Comparison of ENCODE assay signal across 13 cellular contexts in genomic region chr7:150586068-150586777, GRCh38. TPM values are rescaled to one million over a fixed set of nuclear protein-coding genes. Genes with fewer than 3 reads are reported as not detected.
DNase-seq lines count a peak whose midpoint lies in the region; ATAC-seq, FAIRE-seq and TF ChIP-seq lines count a peak whose summit lies in the region.
"Had no signal": no experiment of that assay in that cellular context is flagged by ENCODE, and none has a peak within 500 bp of the region (broad histone marks: within the 10 kb centered on the region; RNA-seq: fewer than 3 reads in every experiment).

No MANE protein-coding gene starts in this region.

- no peak overlapping the region for H3K27ac ChIP-seq in K562 (ENCODE audit: extremely low read depth, low read depth, low read length)
- H3K27ac ChIP-seq: C4-2B had no signal

- no peaks in the 10 kb centered on the region for H3K36me3 ChIP-seq in Loucy (ENCODE audit: insufficient read depth, low read length)
- no peaks in the 10 kb centered on the region for H3K36me3 ChIP-seq in K562 (ENCODE audit: control insufficient read depth, insufficient read depth, low read length)

- H2AFZ ChIP-seq in Loucy (ENCODE audit: low read length), result peak overlapping the region; percentile 86
- no peak overlapping the region for H2AFZ ChIP-seq in K562 (ENCODE audit: low read depth, low read length)

- H3K9me3 ChIP-seq in Loucy (ENCODE audit: insufficient read depth, low read depth, low read length) (0 out of 2 replicates have a peak, but pooled peaks cover 5% of the 10 kb centered on the region), K562 (replicated peaks; ENCODE audit: control insufficient read depth, insufficient read depth, low read depth, low read length) (no peaks in the 10 kb centered on the region)

- H3K4me2 ChIP-seq in Loucy (ENCODE audit: low read depth, low read length, poor library complexity, severe bottlenecking) (peak overlapping the region; percentile 41), K562 (ENCODE audit: insufficient read depth, low read length) (no peak overlapping the region)

- 0% methylated on average over 4 of the region's 4 CpGs for WGBS in K562 (ENCODE audit: insufficient coverage, low coverage, missing lambda C conversion rate)

- H3K79me2 ChIP-seq in Loucy (ENCODE audit: insufficient read depth, low read length), result no peaks in the 10 kb centered on the region
- no peaks in the 10 kb centered on the region for H3K79me2 ChIP-seq in K562 (ENCODE audit: control insufficient read depth, insufficient read depth, low read length)

- H3K9me1 ChIP-seq in K562 (ENCODE audit: control insufficient read depth, insufficient read depth, low read length), result no peaks in the 10 kb centered on the region

- H3K4me1 ChIP-seq in Loucy (ENCODE audit: insufficient read depth, low read length, poor library complexity, severe bottlenecking) (peaks cover 17% of the 10 kb centered on the region), K562 (replicated peaks in 1 of 2; ENCODE audit: control insufficient read depth in 2 of 2, insufficient read depth in 2 of 2, low read length in 2 of 2) (no peaks in the 10 kb centered on the region)

- H3F3A ChIP-seq in Loucy (ENCODE audit: low read depth), result no peaks in the 10 kb centered on the region

- no peak for TF ChIP-seq POLR2A in K562 (conservative IDR thresholded peaks at IDR 0.05)

- TF ChIP-seq CTCF in Loucy (conservative IDR thresholded peaks at IDR 0.05; ENCODE audit: low read length) (no peak), K562 (IDR thresholded peaks at IDR 0.05 in 2 of 3, conservative IDR thresholded peaks at IDR 0.05 in 1 of 3; ENCODE audit: insufficient read depth in 2 of 3, low read depth in 1 of 3, low read length in 3 of 3) (no peak)

- no peaks in the 10 kb centered on the region for H3K27me3 ChIP-seq in Loucy (ENCODE audit: insufficient read depth, low read length, poor library complexity, severe bottlenecking)
- H3K27me3 ChIP-seq in K562 (ENCODE audit: control insufficient read depth in 2 of 2, insufficient read depth in 2 of 2, low read length in 2 of 2), result no peaks in the 10 kb centered on the region

- TF ChIP-seq RAD21 in K562 (CRISPR knock-in tag; conservative IDR thresholded peaks at IDR 0.05 in 1 of 2, IDR thresholded peaks at IDR 0.05 in 1 of 2), result no peak

- POLR2A ChIA-PET in K562 (lab: Yijun Ruan, JAX), result interaction anchor here (0.6 kb wide), 1 partner anchor 52 kb away, joined by 3 read pairs; no protein-coding TSS in a partner anchor

- peak overlapping the region; percentile 1 for H3K9ac ChIP-seq in Loucy (ENCODE audit: low read depth, low read length, poor library complexity, severe bottlenecking)
- no peak overlapping the region for H3K9ac ChIP-seq in K562 (ENCODE audit: insufficient read depth in 1 of 2, low read depth in 2 of 2, low read length in 2 of 2)

- no peak for FAIRE-seq in K562 (lab: Jason Lieb, UNC)

- in situ Hi-C loops in K562 (cut with MboI), result no loop called here

- CTCF ChIA-PET in K562 (lab: Yijun Ruan, JAX; ENCODE audit: low intra/inter-chr PET ratio), result no interaction called here

- H3K4me3 ChIP-seq in Loucy (ENCODE audit: low read length, poor library complexity, severe bottlenecking), result peak overlapping the region; percentile 3
- no peak overlapping the region for H3K4me3 ChIP-seq in K562
- H3K4me3 ChIP-seq: coronary artery had no signal

- ATAC-seq in K562, result no peak
- ATAC-seq in HG03280 (IDR thresholded peaks at IDR 0.05; ENCODE audit: unreplicated experiment), result no peak
- ATAC-seq in HG03460 (IDR thresholded peaks at IDR 0.05; ENCODE audit: unreplicated experiment), result no peak
- no peak for ATAC-seq in GM19023 (IDR thresholded peaks at IDR 0.05; ENCODE audit: unreplicated experiment)

- intact Hi-C loops in K562 (cut with micrococcal nuclease), result no loop called here

- no TSS peak for BruUV-seq in K562 (replicated peaks; lab: Mats Ljungman, UMichigan)

- H4K20me1 ChIP-seq in Loucy (ENCODE audit: insufficient read depth, low read length, poor library complexity, severe bottlenecking) (no peaks in the 10 kb centered on the region), K562 (replicated peaks; ENCODE audit: control insufficient read depth, insufficient read depth, low read length) (no peaks in the 10 kb centered on the region)

- no peaks in the 10 kb centered on the region for H3K9me2 ChIP-seq in Loucy (replicated peaks; ENCODE audit: low read depth, low read length)

- no peak for TF ChIP-seq EP300 in K562 (IDR thresholded peaks at IDR 0.05; ENCODE audit: low read length)

- DNase-seq in AML-193 (lab: John Stamatoyannopoulos, UW) (peak; percentile 80 to 86), K562 (ENCODE audit: extremely low read depth in 1 of 4, low spot score in 3 of 4) (no peak), mucosa of gallbladder (ENCODE audit: low spot score) (peak; percentile 20), NCI-H1417 (lab: John Stamatoyannopoulos, UW) (no peak)
- DNase-seq: activated CD8-positive, alpha-beta memory T cell treated with anti-CD3 and anti-CD28 coated beads, Interleukin-2, amount 50 U/mL, for 48 hours; NCI-H1092 had no signal

TF ChIP-seq in K562, 482 proteins besides CTCF, POLR2A, EP300 and RAD21:
- TF ChIP-seq CSDE1 (IDR thresholded peaks at IDR 0.05), result no peak
- TF ChIP-seq HBP1 (CRISPR knock-in tag; IDR thresholded peaks at IDR 0.05), result no peak
- TF ChIP-seq SPI1 (IDR thresholded peaks at IDR 0.05; ENCODE audit: borderline replicate concordance, low read depth, low read length), result peak; percentile 56; the same call in 1 of the 2 replicates

RNA-seq across cellular contexts. Expression of gene GIMAP4, which starts 19.0 kb away (rescaled TPM):
- not detected in 2 replicates for total RNA-seq in K562 (2011; cell fraction: chromatin; rRNA removed; ENCODE audit: low replicate concordance)
- not detected in 2 replicates for total RNA-seq in K562 (2011; cell fraction: nucleolus; rRNA removed)
- not detected in 2 replicates for total RNA-seq in K562 (2011; cell fraction: nucleoplasm; rRNA removed)
- not detected in 2 replicates for total RNA-seq in K562 (2014; rRNA removed)
- not detected in 2 replicates for total RNA-seq in K562 (2014; rRNA removed; fragmentation: Illumina TruSeq; extraction: Trizol)
- not detected in 2 replicates for total RNA-seq in K562 (2015; rRNA removed; fragmentation: Illumina TruSeq; extraction: Trizol)
- total RNA-seq in K562 (2021), result 0.16 and 0.42 TPM in 2 replicates
- polyA plus RNA-seq in K562 (2011; rRNA removed), result not detected in 2 replicates
- not detected in 2 replicates for polyA plus RNA-seq in K562 (2011; cell fraction: cytosol; rRNA removed)
- not detected in 2 replicates for polyA plus RNA-seq in K562 (2011; cell fraction: nucleus; rRNA removed)
- not detected in 2 replicates for polyA plus RNA-seq in K562 (2012)
- polyA plus RNA-seq in K562 (2014; fragmentation: Illumina TruSeq; extraction: Trizol), result not detected in 2 replicates
- polyA plus RNA-seq in K562 (2014; fragmentation: Nextera tagmentation; extraction: Ambion mirVana), result not detected
- polyA plus RNA-seq in K562 (2014; rRNA removed), result not detected in 2 replicates
- polyA minus RNA-seq in K562 (2011; rRNA and poly(A)+ RNA removed), result not detected in 2 replicates
- polyA minus RNA-seq in K562 (2011; cell fraction: cytosol; rRNA and poly(A)+ RNA removed), result not detected in 2 replicates
- not detected in 2 replicates for polyA minus RNA-seq in K562 (2011; cell fraction: nucleus; rRNA and poly(A)+ RNA removed)
- 39.9 TPM for total RNA-seq in mucosa of gallbladder
- total RNA-seq: neural crest cell had no signal

RNA-seq across cellular contexts. Expression of gene GIMAP6, which starts 46.0 kb away (rescaled TPM):
- not detected in 2 replicates for total RNA-seq in K562 (2011; cell fraction: chromatin; rRNA removed; ENCODE audit: low replicate concordance)
- total RNA-seq in K562 (2011; cell fraction: nucleolus; rRNA removed), result 0.26 TPM in 1 of 2 replicates, not detected in the other
- not detected in 2 replicates for total RNA-seq in K562 (2011; cell fraction: nucleoplasm; rRNA removed)
- 0.20 and 0.45 TPM in 2 replicates for total RNA-seq in K562 (2014; rRNA removed)
- 0.18 and 0.22 TPM in 2 replicates for total RNA-seq in K562 (2014; rRNA removed; fragmentation: Illumina TruSeq; extraction: Trizol)
- 0.38 and 0.43 TPM in 2 replicates for total RNA-seq in K562 (2015; rRNA removed; fragmentation: Illumina TruSeq; extraction: Trizol)
- 0.38 and 0.49 TPM in 2 replicates for total RNA-seq in K562 (2021)
- 0.04 TPM in 1 of 2 replicates, not detected in the other for polyA plus RNA-seq in K562 (2011; rRNA removed)
- 0.01 and 0.06 TPM in 2 replicates for polyA plus RNA-seq in K562 (2011; cell fraction: cytosol; rRNA removed)
- polyA plus RNA-seq in K562 (2011; cell fraction: nucleus; rRNA removed), result 0.16 TPM in 1 of 2 replicates, not detected in the other
- polyA plus RNA-seq in K562 (2012), result 0.59 and 1.8 TPM in 2 replicates
- polyA plus RNA-seq in K562 (2014; fragmentation: Illumina TruSeq; extraction: Trizol), result 0.21 TPM in 2 replicates
- under 1 TPM; 0.04 TPM for polyA plus RNA-seq in K562 (2014; fragmentation: Nextera tagmentation; extraction: Ambion mirVana)
- polyA plus RNA-seq in K562 (2014; rRNA removed), result 0.07 and 0.34 TPM in 2 replicates
- polyA minus RNA-seq in K562 (2011; rRNA and poly(A)+ RNA removed), result not detected in 2 replicates
- not detected in 2 replicates for polyA minus RNA-seq in K562 (2011; cell fraction: cytosol; rRNA and poly(A)+ RNA removed)
- 0.13 TPM in 1 of 2 replicates, not detected in the other for polyA minus RNA-seq in K562 (2011; cell fraction: nucleus; rRNA and poly(A)+ RNA removed)
- 20.5 TPM for total RNA-seq in mucosa of gallbladder
- total RNA-seq: neural crest cell had no signal

Comparison
In these comparisons a context has a peak if more than half of its experiments do, and no peak if none do; other contexts are left out.
1. DNase-seq: peak in AML-193 (2 of 2) and mucosa of gallbladder (single experiment); none in K562 (0 of 4) and NCI-H1417 (0 of 3).
2. RNA of gene GIMAP4, which starts 19.0 kb away (total RNA-seq): 39.9 TPM in mucosa of gallbladder (single experiment); 0.16 to 0.42 TPM in K562; every median in the first group is over 10 times any median in the second.
3. RNA of gene GIMAP6, which starts 46.0 kb away (total RNA-seq): 20.5 TPM in mucosa of gallbladder (single experiment); 0.18 to 0.49 TPM in K562; every median in the first group is over 10 times any median in the second.